ENCODE assay signal across 15 cellular contexts in genomic region chr3:162729686-162730085, GRCh38.
"Had no signal": no experiment of that assay in that cellular context is flagged by ENCODE, and none has a peak within 500 bp of the region (broad histone marks: within the 10 kb centered on the region; RNA-seq: fewer than 3 reads in every experiment).

No MANE protein-coding gene starts in this region.

- H3K36me3 ChIP-seq: ascending aorta, cardiac muscle cell, transverse colon had no signal

- H3K4me3 ChIP-seq: ascending aorta, cardiac muscle cell, skin epidermis, transverse colon had no signal

- H3K9me3 Mint-ChIP-seq: activated T-helper 1 cell treated with anti-CD3 and anti-CD28 coated beads, Interleukin-12 subunit alpha, Interleukin-12 subunit beta, Interleukin-2, Interleukin-4 antibody, amounts not matched to agents 30 ng/mL and 10 ng/mL and 1 ng/mL, durations not matched to agents 14 hours and 24 hours and 36 hours had no signal

- H3K27me3 ChIP-seq: ascending aorta, cardiac muscle cell, transverse colon had no signal

- H3K27ac Mint-ChIP-seq: activated T-helper 1 cell treated with anti-CD3 and anti-CD28 coated beads, Interleukin-12 subunit alpha, Interleukin-12 subunit beta, Interleukin-2, Interleukin-4 antibody, amounts not matched to agents 30 ng/mL and 10 ng/mL and 1 ng/mL, durations not matched to agents 14 hours and 24 hours and 36 hours; natural killer cell treated with Interleukin-12 subunit alpha and Interleukin-12 subunit beta and Interleukin-15 and Interleukin-18, amount 100 ng/mL, for 72 hours had no signal

- DNase-seq: activated naive CD4-positive, alpha-beta T cell; erythroblast; glutamatergic neuron; kidney glomerular epithelial cell; left ventricle myocardium superior; mesendoderm; stimulated activated CD4-positive, alpha-beta T cell treated with anti-CD3 and anti-CD28 coated beads, Interleukin-4, amount 100 ng/mL, for 24 hours; stimulated activated naive CD4-positive, alpha-beta T cell treated with Interleukin-2 at 50 U/mL for 16 hours; transverse colon had no signal

- H3K4me1 ChIP-seq: ascending aorta, transverse colon had no signal

- H3K27me3 Mint-ChIP-seq: natural killer cell treated with Interleukin-12 subunit alpha and Interleukin-12 subunit beta and Interleukin-15 and Interleukin-18, amount 100 ng/mL, for 72 hours had no signal

- ATAC-seq: activated CD4-positive, CD25-positive, alpha-beta regulatory T cell treated with anti-CD3 and anti-CD28 coated beads, Interleukin-2, amount 50 U/mL, for 24 hours; left ventricle myocardium superior; natural killer cell treated with Interleukin-12 subunit alpha and Interleukin-12 subunit beta and Interleukin-15 and Interleukin-18, amount 100 ng/mL, for 72 hours had no signal

- H3K36me3 Mint-ChIP-seq: natural killer cell treated with Interleukin-12 subunit alpha and Interleukin-12 subunit beta and Interleukin-15 and Interleukin-18, amount 100 ng/mL, for 72 hours had no signal

- H3K27ac ChIP-seq: ascending aorta, cardiac muscle cell, skin epidermis, transverse colon had no signal

- H3K9me3 ChIP-seq: ascending aorta, transverse colon had no signal

- H3K4me3 Mint-ChIP-seq: activated T-helper 1 cell treated with anti-CD3 and anti-CD28 coated beads, Interleukin-12 subunit alpha, Interleukin-12 subunit beta, Interleukin-2, Interleukin-4 antibody, amounts not matched to agents 30 ng/mL and 10 ng/mL and 1 ng/mL, durations not matched to agents 14 hours and 24 hours and 36 hours; natural killer cell treated with Interleukin-12 subunit alpha and Interleukin-12 subunit beta and Interleukin-15 and Interleukin-18, amount 100 ng/mL, for 72 hours had no signal
